Comparison of ENCODE assay signal across 18 cellular contexts in genomic region chr6:54018722-54019121, GRCh38.
"Had no signal": no experiment of that assay in that cellular context is flagged by ENCODE, and none has a peak within 500 bp of the region (broad histone marks: within the 10 kb centered on the region; RNA-seq: fewer than 3 reads in every experiment).

No MANE protein-coding gene starts in this region.

- DNase-seq: activated CD4-positive, alpha-beta T cell treated with anti-CD3 and anti-CD28 coated beads, Interleukin-2, amount 10 ng/mL, durations not matched to agents 7 days and 5 days; activated CD4-positive, CD25-positive, alpha-beta regulatory T cell treated with anti-CD3 and anti-CD28 coated beads, Interleukin-2, amount 50 U/mL, for 72 hours; activated CD8-positive, alpha-beta T cell treated with anti-CD3 and anti-CD28 coated beads, Interleukin-2, amount 10 ng/mL, durations not matched to agents 7 days and 5 days; activated T-cell treated with anti-CD3 and anti-CD28 coated beads, Interleukin-2, amount 50 U/mL, for 24 hours; aorta; central memory CD4-positive, alpha-beta T cell; dermis blood vessel endothelial cell; effector CD8-positive, alpha-beta T cell; foreskin keratinocyte; hippocampal formation; kidney glomerular epithelial cell; occipital lobe; stimulated activated CD4-positive, alpha-beta T cell treated with anti-CD3 and anti-CD28 coated beads, Interleukin-1b, Interleukin-23, amount 100 ng/mL, for 48 hours; T-cell; tibial artery; WERI-Rb-1 had no signal

- H3K36me3 ChIP-seq: tibial artery, WERI-Rb-1 had no signal

- ATAC-seq: activated CD8-positive, alpha-beta T cell treated with anti-CD3 and anti-CD28 coated beads, Interleukin-2, amount 10 ng/mL, durations not matched to agents 7 days and 5 days; activated naive CD4-positive, alpha-beta T cell treated with anti-CD3 and anti-CD28 coated beads, Interleukin-2, amount 50 U/mL, for 72 hours; activated T-helper 17 cell treated with anti-CD3 and anti-CD28 coated beads, Interleukin-2, amount 50 U/mL, for 72 hours; foreskin keratinocyte; T-cell had no signal

- H3K4me1 ChIP-seq: foreskin keratinocyte had no signal

- H3K27me3 ChIP-seq: foreskin keratinocyte, tibial artery had no signal

- H3K4me3 ChIP-seq: tibial artery had no signal

- H3K9me3 ChIP-seq: tibial artery had no signal

- H3K27ac ChIP-seq: foreskin keratinocyte, tibial artery, WERI-Rb-1 had no signal
